In genomic region chr9:127662617-127663016, GRCh38 we compare ENCODE assay signal across 26 cellular contexts. TPM values are rescaled to one million over a fixed set of nuclear protein-coding genes. Genes with fewer than 3 reads are reported as not detected.
DNase-seq lines count a peak whose midpoint lies in the region; ATAC-seq, FAIRE-seq and TF ChIP-seq lines count a peak whose summit lies in the region.
"Had no signal": no experiment of that assay in that cellular context is flagged by ENCODE, and none has a peak within 500 bp of the region (broad histone marks: within the 10 kb centered on the region; RNA-seq: fewer than 3 reads in every experiment).

No MANE protein-coding gene starts in this region.

- H3K9me3 Mint-ChIP-seq in MCF 10A (ENCODE audit: unreplicated experiment) = no peaks in the 10 kb centered on the region
- H3K9me3 Mint-ChIP-seq: CD8-positive, alpha-beta memory T cell had no signal

- H3K9me3 ChIP-seq in mammary epithelial cell (replicated peaks; ENCODE audit: insufficient read depth, low read length) (no peaks in the 10 kb centered on the region), mucosa of descending colon (no peaks in the 10 kb centered on the region)
- H3K9me3 ChIP-seq: SK-N-SH had no signal

- H3K27ac Mint-ChIP-seq in MCF 10A (ENCODE audit: low read depth, unreplicated experiment) = peak overlapping the region; percentile 50

- no peak overlapping the region for H3K4me2 ChIP-seq in mammary epithelial cell (ENCODE audit: insufficient read depth, low read depth, low read length)
- H3K4me2 ChIP-seq: SK-N-SH had no signal

- no peaks in the 10 kb centered on the region for H3K27me3 Mint-ChIP-seq in MCF 10A (ENCODE audit: insufficient read depth, unreplicated experiment)

- no peak for FAIRE-seq in GM12892 (lab: Jason Lieb, UNC)

- no peaks in the 10 kb centered on the region for H3K79me2 ChIP-seq in mammary epithelial cell (ENCODE audit: insufficient read depth, low read length)

- POLR2A ChIA-PET in MCF 10A (lab: Yijun Ruan, JAX) = no interaction called here

- H3K4me3 ChIP-seq in mammary epithelial cell (replicated peaks in 1 of 3; ENCODE audit: insufficient read depth in 1 of 3, low read depth in 2 of 3, low read length in 3 of 3) (no peak overlapping the region), mucosa of descending colon (no peak overlapping the region)

- WGBS in mammary epithelial cell (ENCODE audit: low coverage, missing lambda C conversion rate) = 87% methylated on average over 1 of the region's 1 CpG

- no peak overlapping the region for H2AFZ ChIP-seq in mammary epithelial cell (ENCODE audit: low read depth, low read length)

- TF ChIP-seq CTCF in MCF 10A (IDR thresholded peaks at IDR 0.05; ENCODE audit: unreplicated experiment) (no peak), mammary epithelial cell (conservative IDR thresholded peaks at IDR 0.05 in 1 of 2, IDR thresholded peaks at IDR 0.05 in 1 of 2; ENCODE audit: extremely low read depth in 1 of 2, insufficient read depth in 1 of 2, low read depth in 1 of 2, low read length in 2 of 2) (no peak), mucosa of descending colon (IDR thresholded peaks at IDR 0.05) (no peak)

- DNase-seq in MCF 10A (ENCODE audit: unreplicated experiment) (no peak), mammary epithelial cell (no peak), mucosa of descending colon (no peak), GM12892 (ENCODE audit: insufficient read length) (no peak), superior temporal gyrus (ENCODE audit: extremely low spot score) (no peak), AG08395 (ENCODE audit: low spot score) (no peak), DMS 273 treated with DMSO at 0.1 percent for 48 hours (lab: John Stamatoyannopoulos, UW) (no peak)
- DNase-seq: Calu3; CD8-positive, alpha-beta memory T cell; GDM1; NCI-H1092; NCI-H1436; NCI-H187 treated with DMSO at 0.1 percent for 48 hours; NCI-H2107; NCI-H2227 treated with DMSO at 0.1 percent for 48 hours; NCI-H510A; NCI-H748 treated with DMSO at 0.1 percent for 48 hours; SIG-M5; SK-N-SH had no signal

- CTCF ChIA-PET in MCF 10A (lab: Yijun Ruan, JAX) = no interaction called here
- CTCF ChIA-PET in mammary epithelial cell (lab: Charles Lee; ENCODE audit: low non-redundant PET) = no interaction called here

- no peaks in the 10 kb centered on the region for H4K20me1 ChIP-seq in mammary epithelial cell (ENCODE audit: insufficient read depth, low read length)

- no peaks in the 10 kb centered on the region for H3K27me3 ChIP-seq in mammary epithelial cell (ENCODE audit: insufficient read depth, low read length)

- H3K36me3 ChIP-seq in mammary epithelial cell (ENCODE audit: insufficient read depth, low read length) = peaks cover 2% of the 10 kb centered on the region
- H3K36me3 ChIP-seq in mucosa of descending colon (ENCODE audit: low read depth) = no peaks in the 10 kb centered on the region

- H3K27ac ChIP-seq in mammary epithelial cell (ENCODE audit: insufficient read depth, low read depth, low read length) (no peak overlapping the region), cingulate gyrus (ENCODE audit: low read depth, low read length) (peak overlapping the region; percentile 11)
- H3K27ac ChIP-seq: C4-2B had no signal

- H3K4me1 ChIP-seq in mammary epithelial cell (ENCODE audit: insufficient read depth, low read length) (no peaks in the 10 kb centered on the region), mucosa of descending colon (ENCODE audit: low read depth) (peaks cover 4% of the 10 kb centered on the region)

- no peak for TF ChIP-seq POLR2A in GM12892 (IDR thresholded peaks at IDR 0.05; ENCODE audit: low read depth, low read length)

- no peak overlapping the region for H3K9ac ChIP-seq in mammary epithelial cell (ENCODE audit: insufficient read depth, low read length)
- H3K9ac ChIP-seq: SK-N-SH had no signal

- no peaks in the 10 kb centered on the region for H3K4me1 Mint-ChIP-seq in MCF 10A (ENCODE audit: insufficient read depth, unreplicated experiment)
- H3K4me1 Mint-ChIP-seq: CD8-positive, alpha-beta memory T cell had no signal

- BruUV-seq in MCF 10A (replicated peaks; lab: Mats Ljungman, UMichigan) (no TSS peak), mammary epithelial cell (replicated peaks; lab: Mats Ljungman, UMichigan) (no TSS peak)

- H3K4me3 Mint-ChIP-seq in MCF 10A (ENCODE audit: unreplicated experiment) = no peak overlapping the region
- H3K4me3 Mint-ChIP-seq: CD8-positive, alpha-beta memory T cell had no signal

- in situ Hi-C loops in mammary epithelial cell (cut with MboI; ENCODE audit: low sequenced_read_pairs in 2 of 2) = no loop called here

- intact Hi-C loops in MCF 10A (cut with micrococcal nuclease) (no loop called here), mammary epithelial cell (cut with micrococcal nuclease) (no loop called here), mucosa of descending colon (cut with DNase I, micrococcal nuclease) (no loop called here)

- H3K36me3 Mint-ChIP-seq in MCF 10A (ENCODE audit: insufficient read depth, unreplicated experiment) = peaks cover 27% of the 10 kb centered on the region

- dilution Hi-C loops in mammary epithelial cell (cut with HindIII; ENCODE audit: low sequenced_read_pairs) = no loop called here

- peak; percentile 27 for ATAC-seq in mucosa of descending colon
- ATAC-seq: Panc1 had no signal

RNA-seq across cellular contexts. Expression of gene CFAP157, which starts 44.2 kb away (rescaled TPM):
- total RNA-seq in MCF 10A (2022) = not detected in 2 replicates
- not detected for total RNA-seq in mammary epithelial cell
- polyA plus RNA-seq in mammary epithelial cell = not detected
- polyA minus RNA-seq in mammary epithelial cell = not detected
- under 1 TPM in 2 of 3 donors, not detected in 1; 0.12 to 0.28 TPM for total RNA-seq in mucosa of descending colon
- polyA plus RNA-seq in GM12892 (2012; ENCODE audit: missing spikeins) = 0.25 TPM
- total RNA-seq: A172; CD8-positive, alpha-beta memory T cell; Daoy; H4 had no signal
- polyA plus RNA-seq: AG04450 had no signal

RNA-seq across cellular contexts. Expression of gene STXBP1, which starts 50.5 kb away (rescaled TPM):
- total RNA-seq in MCF 10A (2022) (20.0 and 36.6 TPM in 2 replicates), mammary epithelial cell (10 to 100 TPM; 32.5 to 72.5 TPM), mucosa of descending colon (10 to 100 TPM; 11.8 to 37.1 (median 17.1) TPM)
- polyA plus RNA-seq in mammary epithelial cell = 31.6 TPM
- polyA minus RNA-seq in mammary epithelial cell = 107 TPM
- 1.8 TPM for polyA plus RNA-seq in GM12892 (2012; ENCODE audit: missing spikeins)

RNA-seq across cellular contexts. Expression of gene PTRH1, which starts 52.8 kb away (rescaled TPM):
- total RNA-seq in MCF 10A (2022) = 35.2 and 37.8 TPM in 2 replicates
- 10 to 100 TPM; 18.2 to 32.2 TPM for total RNA-seq in mammary epithelial cell
- 29.2 TPM for polyA plus RNA-seq in mammary epithelial cell
- polyA minus RNA-seq in mammary epithelial cell = 3.6 TPM
- 10 to 100 TPM in 2 of 3 donors, 1 to 10 TPM in 1; 5.1 to 10.5 (median 10.3) TPM for total RNA-seq in mucosa of descending colon
- polyA plus RNA-seq in GM12892 (2012; ENCODE audit: missing spikeins) = 1.7 TPM

RNA-seq across cellular contexts. Expression of gene TTC16, which starts 53.3 kb away (rescaled TPM):
- total RNA-seq in MCF 10A (2022) (0.19 and 0.32 TPM in 2 replicates), mammary epithelial cell (under 1 TPM; under 0.01 to 0.21 TPM), mucosa of descending colon (under 1 TPM in 1 of 3 donors, not detected in 2; 0.31 TPM)
- 0.03 TPM for polyA plus RNA-seq in mammary epithelial cell
- polyA minus RNA-seq in mammary epithelial cell = not detected
- polyA plus RNA-seq in GM12892 (2012; ENCODE audit: missing spikeins) = not detected
- total RNA-seq: Calu3, H4 had no signal
- polyA plus RNA-seq: AG04450 had no signal
